8 cellular contexts compared by ENCODE assay signal in genomic region chr1:1080122-1080753, GRCh38. TPM values are rescaled to one million over a fixed set of nuclear protein-coding genes. Genes with fewer than 3 reads are reported as not detected.
DNase-seq lines count a peak whose midpoint lies in the region; ATAC-seq and TF ChIP-seq lines count a peak whose summit lies in the region.

No MANE protein-coding gene starts in this region.

- peaks cover 0 to 22% (median 12%) of the 10 kb centered on the region in 4 donors for H3K36me3 ChIP-seq in esophagus muscularis mucosa

- peak; percentile 48 for DNase-seq in DMS53 treated with DMSO at 0.1 percent for 48 hours (lab: John Stamatoyannopoulos, UW; ENCODE audit: unreplicated experiment)
- DNase-seq in T-helper 17 cell, result no peak
- DNase-seq in esophagus muscularis mucosa (ENCODE audit: extremely low spot score), result no peak
- peak; percentile 65 for DNase-seq in nephron progenitor cell
- no peak for DNase-seq in CD1c-positive myeloid dendritic cell (ENCODE audit: extremely low spot score)
- no peak for DNase-seq in NK-92 treated with Interleukin-12 subunit alpha and Interleukin-12 subunit beta, amount 100 ng/mL, for 24 hours (lab: John Stamatoyannopoulos, UW)

- no peak overlapping the region for H3K27ac Mint-ChIP-seq in T-helper 17 cell
- no peak overlapping the region for H3K27ac Mint-ChIP-seq in nephron progenitor cell

- TF ChIP-seq EP300 in esophagus muscularis mucosa (IDR thresholded peaks at IDR 0.05), result no peak

- H3K4me3 Mint-ChIP-seq in T-helper 17 cell (no peak overlapping the region), nephron progenitor cell (peak overlapping the region; percentile 34)

- intact Hi-C loops in esophagus muscularis mucosa (cut with DNase I), result no loop called here

- TF ChIP-seq POLR2A in esophagus muscularis mucosa (IDR thresholded peaks at IDR 0.05; ENCODE audit: low read depth), result no peak

- H3K27me3 Mint-ChIP-seq in T-helper 17 cell (no peaks in the 10 kb centered on the region), nephron progenitor cell (ENCODE audit: low read depth, poor library complexity) (peaks cover 15% of the 10 kb centered on the region)

- H3K27ac ChIP-seq in esophagus muscularis mucosa (replicated peaks in 1 of 4), result peak overlapping the region in 1 of 4 donors; percentile 55

- H3K4me1 Mint-ChIP-seq in T-helper 17 cell, result peaks cover 3% of the 10 kb centered on the region
- no peaks in the 10 kb centered on the region for H3K4me1 Mint-ChIP-seq in nephron progenitor cell

- WGBS in esophagus muscularis mucosa, result 8% methylated on average over 16 of the region's 22 CpGs

- TF ChIP-seq CTCF in esophagus muscularis mucosa (IDR thresholded peaks at IDR 0.05), result no peak
- no peak for TF ChIP-seq CTCF in nephron progenitor cell (IDR thresholded peaks at IDR 0.05)

- ATAC-seq in HG03432 (IDR thresholded peaks at IDR 0.05; ENCODE audit: unreplicated experiment) (peak; percentile 54), T-helper 17 cell (peak; percentile 58), HG03521 (IDR thresholded peaks at IDR 0.05; ENCODE audit: unreplicated experiment) (no peak)

- H3K36me3 Mint-ChIP-seq in T-helper 17 cell (ENCODE audit: low read depth) (no peaks in the 10 kb centered on the region), nephron progenitor cell (ENCODE audit: low read depth) (no peaks in the 10 kb centered on the region)

- peaks cover 12 to 16% (median 14%) of the 10 kb centered on the region in 4 donors for H3K4me1 ChIP-seq in esophagus muscularis mucosa

- H3K9me3 Mint-ChIP-seq in nephron progenitor cell, result no peaks in the 10 kb centered on the region

- H3K4me3 ChIP-seq in esophagus muscularis mucosa, result peak overlapping the region; percentile 42 to 49 (median 48)

- peaks cover 0 to 29% (median 0%) of the 10 kb centered on the region in 4 donors for H3K27me3 ChIP-seq in esophagus muscularis mucosa

- no peaks in the 10 kb centered on the region for H3K9me3 ChIP-seq in T-helper 17 cell (ENCODE audit: control insufficient read depth, low read length, poor library complexity, severe bottlenecking)
- H3K9me3 ChIP-seq in esophagus muscularis mucosa, result no peaks in the 10 kb centered on the region

RNA-seq across cellular contexts. Expression of gene RNF223, which starts 6.1 kb away (rescaled TPM):
- total RNA-seq in T-helper 17 cell, result not detected
- total RNA-seq in esophagus muscularis mucosa, result not detected

RNA-seq across cellular contexts. Expression of gene C1orf159, which starts 35.7 kb away (rescaled TPM):
- 10 to 100 TPM; 13.4 to 17.1 TPM for total RNA-seq in T-helper 17 cell
- total RNA-seq in esophagus muscularis mucosa, result 10 to 100 TPM in 1 of 4 donors, 1 to 10 TPM in 3; 4.2 to 11.9 (median 8.5) TPM

Comparison
In these comparisons a context has a peak if more than half of its experiments do, and no peak if none do; other contexts are left out.
1. DNase-seq: peak in DMS53 treated with DMSO at 0.1 percent for 48 hours (single experiment) and nephron progenitor cell (single experiment); none in T-helper 17 cell (0 of 3), esophagus muscularis mucosa (single experiment), CD1c-positive myeloid dendritic cell (single experiment) and NK-92 treated with Interleukin-12 subunit alpha and Interleukin-12 subunit beta, amount 100 ng/mL, for 24 hours (single experiment).